8 cellular contexts compared by ENCODE assay signal in genomic region chr15:56243117-56243773, GRCh38. TPM values are rescaled to one million over a fixed set of nuclear protein-coding genes. Genes with fewer than 3 reads are reported as not detected.
DNase-seq lines count a peak whose midpoint lies in the region; ATAC-seq and TF ChIP-seq lines count a peak whose summit lies in the region.

No MANE protein-coding gene starts in this region.

- H3K27ac Mint-ChIP-seq in T-helper 2 cell treated with Interferon-gamma antibody and Interleukin-4, amounts not matched to agents 5 μg/mL and 100 μg/mL, for 36 hours = peak overlapping the region; percentile 97

- H3K4me3 Mint-ChIP-seq in T-helper 2 cell treated with Interferon-gamma antibody and Interleukin-4, amounts not matched to agents 5 μg/mL and 100 μg/mL, for 36 hours = peak overlapping the region; percentile 99

- H3K27me3 Mint-ChIP-seq in T-helper 2 cell treated with Interferon-gamma antibody and Interleukin-4, amounts not matched to agents 5 μg/mL and 100 μg/mL, for 36 hours (ENCODE audit: low read depth) = no peaks in the 10 kb centered on the region

- H3K36me3 Mint-ChIP-seq in T-helper 2 cell treated with Interferon-gamma antibody and Interleukin-4, amounts not matched to agents 5 μg/mL and 100 μg/mL, for 36 hours (ENCODE audit: low read depth) = peaks cover 27% of the 10 kb centered on the region

- no peaks in the 10 kb centered on the region for H3K9me3 Mint-ChIP-seq in T-helper 2 cell treated with Interferon-gamma antibody and Interleukin-4, amounts not matched to agents 5 μg/mL and 100 μg/mL, for 36 hours

- DNase-seq in AG10803 (ENCODE audit: low read depth) (peak; percentile 36), LHCN-M2 (ENCODE audit: low read depth) (peak; percentile 55), caudate nucleus (lab: John Stamatoyannopoulos, UW) (peak in 59 of 61 donors; percentile 8 to 87 (median 65)), islet precursor cell (peak; percentile 76), smooth muscle cell of the brain vasculature (ENCODE audit: low read depth, low spot score) (peak; percentile 2)
- peak; percentile 19 for DNase-seq in T-helper 2 cell treated with Interferon-gamma antibody and Interleukin-4, amounts not matched to agents 5 μg/mL and 100 μg/mL, for 36 hours (ENCODE audit: low spot score)

- peaks cover 43% of the 10 kb centered on the region for H3K4me1 Mint-ChIP-seq in T-helper 2 cell treated with Interferon-gamma antibody and Interleukin-4, amounts not matched to agents 5 μg/mL and 100 μg/mL, for 36 hours (ENCODE audit: low read depth)

- H3K4me3 ChIP-seq in AG10803 (ENCODE audit: low read length) = peak overlapping the region; percentile 74

- ATAC-seq in GM19438 (IDR thresholded peaks at IDR 0.05; ENCODE audit: low read depth, unreplicated experiment) = peak; percentile 12
- no peak for ATAC-seq in HG03342 (IDR thresholded peaks at IDR 0.05; ENCODE audit: unreplicated experiment)

- no peak for TF ChIP-seq CTCF in AG10803 (conservative IDR thresholded peaks at IDR 0.05; ENCODE audit: low read length)

- H3K27ac ChIP-seq in caudate nucleus (ENCODE audit: low read depth, low read length) = peak overlapping the region; percentile 83

RNA-seq across cellular contexts. Expression of gene RFX7, which starts 0.4 kb away (rescaled TPM):
- 7.2 and 9.8 TPM in 2 replicates for total RNA-seq in LHCN-M2 (2014; rRNA removed)
- 4.7 TPM for polyA plus RNA-seq in LHCN-M2 (2012)

Comparison
In these comparisons a context has a peak if more than half of its experiments do, and no peak if none do; other contexts are left out.
1. DNase-seq: peak in every context shown above with its lines; median percentile 76 in islet precursor cell; 65 in caudate nucleus; 55 in LHCN-M2; 36 in AG10803; 19 in T-helper 2 cell treated with Interferon-gamma antibody and Interleukin-4, amounts not matched to agents 5 μg/mL and 100 μg/mL, for 36 hours; 2 in smooth muscle cell of the brain vasculature.